In the genomic region with DNA sequence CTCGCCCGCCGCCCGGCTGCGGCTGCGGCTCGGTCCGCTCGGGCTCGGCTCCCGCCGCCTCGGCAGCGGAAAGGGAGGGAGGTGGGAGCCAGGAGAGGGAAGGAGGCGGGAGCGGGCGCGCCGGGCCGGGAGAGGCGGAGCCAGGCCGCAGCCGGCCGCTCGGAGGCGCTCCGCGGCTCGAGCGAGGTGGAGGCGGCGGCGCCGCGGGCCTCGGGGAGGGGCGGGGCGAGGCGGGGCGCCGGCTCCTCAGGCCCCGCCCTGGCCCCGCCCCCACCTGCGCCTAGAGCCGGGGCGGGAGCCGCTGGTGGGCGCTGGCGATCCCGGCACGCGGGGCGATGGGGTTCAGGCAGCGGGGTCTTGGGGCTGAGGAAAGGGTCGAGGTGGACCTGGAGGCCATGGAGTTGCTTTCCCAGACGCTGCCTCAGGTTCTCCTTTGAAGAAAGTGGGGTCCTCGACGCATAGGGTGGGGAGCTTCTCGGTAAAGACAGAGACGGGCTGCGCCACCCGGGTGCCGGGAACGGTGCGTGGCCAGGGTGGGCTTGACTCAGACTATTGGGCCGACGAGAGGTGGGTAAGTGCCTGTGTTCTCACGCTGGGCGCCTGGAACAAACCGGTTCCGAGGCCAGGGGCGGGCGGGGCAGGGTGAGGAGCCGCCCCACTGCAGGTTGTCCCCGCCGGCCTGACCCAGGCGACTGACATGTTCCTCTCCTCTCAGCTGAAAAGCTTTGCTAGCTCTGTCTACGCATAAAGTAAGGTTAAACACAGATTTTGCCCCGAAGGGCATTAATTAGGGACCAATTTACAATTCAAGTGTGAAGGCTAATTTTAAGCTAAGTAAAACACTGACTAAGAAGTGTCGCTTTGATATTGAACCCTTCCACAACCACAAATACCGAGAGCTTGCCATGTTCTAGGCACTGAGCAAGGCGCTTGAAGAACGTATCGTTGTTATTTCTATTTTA, we compare ENCODE assay signal across 8 cellular contexts. TPM values are rescaled to one million over a fixed set of nuclear protein-coding genes. Genes with fewer than 3 reads are reported as not detected.
DNase-seq lines count a peak whose midpoint lies in the region; ATAC-seq, FAIRE-seq and TF ChIP-seq lines count a peak whose summit lies in the region.

A gene (minus strand): TSS at position 75 of the 962 bp plus-strand sequence. CDS start 218 bp downstream, outside the sequence.

- no peaks in the 10 kb centered on the region for H3K36me3 ChIP-seq in ES-I3 (ENCODE audit: insufficient read depth, low read length)
- no peaks in the 10 kb centered on the region for H3K36me3 ChIP-seq in MG63
- H3K36me3 ChIP-seq in cardiac muscle cell: no peaks in the 10 kb centered on the region
- H3K36me3 ChIP-seq in parathyroid adenoma (ENCODE audit: control insufficient read depth, insufficient read depth, low read length): no peaks in the 10 kb centered on the region
- no peaks in the 10 kb centered on the region for H3K36me3 ChIP-seq in thoracic aorta

- peak; percentile 25; the same call in 1 of the 2 replicates for TF ChIP-seq POLR2A in H54 (IDR thresholded peaks at IDR 0.05; ENCODE audit: low read depth, low read length)

- H3K4me3 ChIP-seq in MG63 (peak within 1 kb of the TSS; percentile 49), cardiac muscle cell (peak within 1 kb of the TSS; percentile 94), parathyroid adenoma (ENCODE audit: low read depth, low read length) (peak within 1 kb of the TSS; percentile 93), thoracic aorta (peak within 1 kb of the TSS; percentile 91)

- peak; percentile 91 for DNase-seq in H54 (ENCODE audit: insufficient read length, low spot score)
- peak; percentile 71 for DNase-seq in MG63
- peak; percentile 7 to 74 for DNase-seq in SW 1271 (lab: John Stamatoyannopoulos, UW)
- peak; percentile 44 for DNase-seq in activated naive CD8-positive, alpha-beta T cell treated with anti-CD3 and anti-CD28 coated beads, Interleukin-2, amount 50 U/mL, for 16 hours (ENCODE audit: low read depth, low spot score)
- DNase-seq in cardiac muscle cell (ENCODE audit: low read depth in 1 of 2, low spot score in 1 of 2): peak; percentile 92 to 94
- peak; percentile 24 for DNase-seq in thoracic aorta (ENCODE audit: low spot score)

- peak within 1 kb of the TSS; percentile 99 for H3K4me2 ChIP-seq in parathyroid adenoma (ENCODE audit: low read length)

- TF ChIP-seq CTCF in cardiac muscle cell (IDR thresholded peaks at IDR 0.05; ENCODE audit: low read depth, low read length): no peak
- TF ChIP-seq CTCF in parathyroid adenoma (IDR thresholded peaks at IDR 0.05): peak; percentile 15
- no peak for TF ChIP-seq CTCF in thoracic aorta (IDR thresholded peaks at IDR 0.05)

- no peak for FAIRE-seq in H54 (lab: Jason Lieb, UNC)

- H3K4me1 ChIP-seq in ES-I3 (ENCODE audit: insufficient read depth, low read length) (peaks cover 11% of the 10 kb centered on the region), cardiac muscle cell (ENCODE audit: low read depth) (peaks cover 9% of the 10 kb centered on the region), parathyroid adenoma (peaks cover 11% of the 10 kb centered on the region), thoracic aorta (ENCODE audit: control insufficient read depth in 1 of 2, low read depth in 2 of 2) (peaks cover 4 to 16% of the 10 kb centered on the region in 2 donors)

- H3K27me3 ChIP-seq in MG63 (no peaks in the 10 kb centered on the region), cardiac muscle cell (no peaks in the 10 kb centered on the region), parathyroid adenoma (ENCODE audit: control insufficient read depth, insufficient read depth, low read length) (no peaks in the 10 kb centered on the region), thoracic aorta (replicated peaks; ENCODE audit: insufficient read depth) (no peaks in the 10 kb centered on the region)

- H3K9ac ChIP-seq in ES-I3 (ENCODE audit: low read depth, low read length): peak within 1 kb of the TSS; percentile 89
- H3K9ac ChIP-seq in parathyroid adenoma: peak within 1 kb of the TSS; percentile 79

- peak; percentile 76 for ATAC-seq in thoracic aorta (ENCODE audit: insufficient number of reproducible peaks, low FRiP score, low read depth)

- peaks cover 33% of the 10 kb centered on the region for H3K79me2 ChIP-seq in parathyroid adenoma

- peak within 1 kb of the TSS; percentile 99 for H2AFZ ChIP-seq in parathyroid adenoma

- H3K9me3 ChIP-seq in ES-I3 (ENCODE audit: control insufficient read depth, insufficient read depth, low read length) (no peaks in the 10 kb centered on the region), MG63 (no peaks in the 10 kb centered on the region), cardiac muscle cell (ENCODE audit: low read depth) (no peaks in the 10 kb centered on the region), parathyroid adenoma (ENCODE audit: control insufficient read depth, low read length) (no peaks in the 10 kb centered on the region), thoracic aorta (no peaks in the 10 kb centered on the region)

- H3K27ac ChIP-seq in cardiac muscle cell (peak within 1 kb of the TSS; percentile 57), parathyroid adenoma (peak within 1 kb of the TSS; percentile 90), thoracic aorta (peak within 1 kb of the TSS; percentile 25 to 50)

RNA-seq across cellular contexts. Expression of the gene that starts here (rescaled TPM):
- 1.5 and 2.9 TPM in 2 replicates for total RNA-seq in MG63 (2014; rRNA removed; shearing (Covaris generic); ENCODE audit: low replicate concordance)
- total RNA-seq in cardiac muscle cell: 42.3 and 61.6 TPM in 2 replicates
- 19.7 and 22.8 TPM in 2 replicates for polyA plus RNA-seq in cardiac muscle cell
- 10 to 100 TPM; 12.0 to 25.7 TPM for total RNA-seq in thoracic aorta

Comparison
In these comparisons a context has a peak if more than half of its experiments do, and no peak if none do; other contexts are left out.
1. Peak in every context shown above with its lines: DNase-seq, ATAC-seq, H3K4me3 ChIP-seq and H3K27ac ChIP-seq.
2. DNase-seq: peak in every context shown above with its lines; median percentile 93 in cardiac muscle cell; 91 in H54; 71 in MG63; 44 in activated naive CD8-positive, alpha-beta T cell treated with anti-CD3 and anti-CD28 coated beads, Interleukin-2, amount 50 U/mL, for 16 hours; 40 in SW 1271; 24 in thoracic aorta.
3. H3K27ac ChIP-seq: peak in every context shown above with its lines; median percentile 90 in parathyroid adenoma; 57 in cardiac muscle cell; 38 in thoracic aorta.